Comparison of ENCODE assay signal across 9 cellular contexts in genomic region chr5:111022301-111022700, GRCh38. TPM values are rescaled to one million over a fixed set of nuclear protein-coding genes. Genes with fewer than 3 reads are reported as not detected.
"Had no signal": no experiment of that assay in that cellular context is flagged by ENCODE, and none has a peak within 500 bp of the region (broad histone marks: within the 10 kb centered on the region; RNA-seq: fewer than 3 reads in every experiment).

No MANE protein-coding gene starts in this region.

- ATAC-seq: HCT116, K562 had no signal

- H3K4me1 ChIP-seq: HAP-1 had no signal

- H3K27ac ChIP-seq: GM23248, HL-60 had no signal

- H3K36me3 ChIP-seq: HAP-1 had no signal

- H3K9me3 ChIP-seq: HAP-1 had no signal

- H3K4me3 ChIP-seq: GM23248, HAP-1, K562 had no signal

- DNase-seq: GM23248, GOT3, H7, HFFc6, IMR-90 had no signal

RNA-seq across cellular contexts. Expression of gene TSLP, which starts 49.2 kb away (rescaled TPM):
- total RNA-seq: GM23248, HFFc6 had no signal
